In genomic region chr2:119692954-119693353, GRCh38 we compare ENCODE assay signal across 7 cellular contexts.
"Had no signal": no experiment of that assay in that cellular context is flagged by ENCODE, and none has a peak within 500 bp of the region (broad histone marks: within the 10 kb centered on the region; RNA-seq: fewer than 3 reads in every experiment).

No MANE protein-coding gene starts in this region.

- H3K4me3 ChIP-seq: GM23338, HAP-1 had no signal

- H3K27me3 Mint-ChIP-seq: IgD-negative memory B cell had no signal

- H3K4me1 ChIP-seq: HAP-1 had no signal

- H3K9me3 ChIP-seq: HAP-1 had no signal

- H3K4me3 Mint-ChIP-seq: GM23338, HFFc6, IgD-negative memory B cell had no signal

- DNase-seq: H7, HFFc6, KBM-7 had no signal

- H3K27ac Mint-ChIP-seq: GM23338, HFFc6, IgD-negative memory B cell had no signal

- ATAC-seq: GM23338, HCT116 had no signal

- H3K9me3 Mint-ChIP-seq: GM23338, HFFc6, IgD-negative memory B cell had no signal
